ENCODE assay signal across 13 cellular contexts in the genomic region with DNA sequence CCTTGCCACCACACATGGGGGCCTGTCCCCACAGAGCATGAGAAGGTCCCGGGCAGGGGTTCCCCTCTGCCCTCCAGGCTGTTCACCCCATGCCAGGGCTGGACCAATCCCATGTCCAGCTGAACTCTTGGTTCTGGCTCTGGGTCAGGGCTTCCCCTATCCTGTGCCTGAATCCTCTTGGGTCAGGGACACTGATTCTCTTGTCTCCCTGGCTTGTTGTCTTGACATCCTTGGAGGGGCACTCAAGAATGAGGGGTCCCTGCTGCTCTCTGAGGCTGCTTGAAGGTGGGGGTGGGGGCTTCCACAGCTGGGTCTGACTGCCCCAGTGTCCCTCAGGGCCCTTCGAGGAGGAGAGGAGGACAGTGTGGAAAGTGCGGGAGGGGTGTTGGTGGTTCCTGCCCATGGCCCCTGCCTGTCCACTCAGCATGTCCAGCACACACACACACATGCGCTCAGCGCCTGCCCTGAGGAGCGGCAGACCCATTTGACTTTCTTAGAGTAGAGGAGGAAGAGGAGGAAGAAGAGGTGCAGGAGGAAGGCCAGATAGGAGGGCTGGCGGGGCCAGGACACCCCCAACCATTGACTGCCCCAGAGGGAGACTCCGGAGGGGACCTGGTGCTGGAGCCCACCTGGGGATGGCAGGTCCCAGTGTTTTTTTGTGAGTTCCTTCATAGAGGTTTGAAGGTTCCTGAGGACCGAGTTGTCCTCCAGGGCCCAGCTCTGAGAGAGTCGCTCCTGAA. TPM values are rescaled to one million over a fixed set of nuclear protein-coding genes. Genes with fewer than 3 reads are reported as not detected.
"Had no signal": no experiment of that assay in that cellular context is flagged by ENCODE, and none has a peak within 500 bp of the region (broad histone marks: within the 10 kb centered on the region; RNA-seq: fewer than 3 reads in every experiment).

No MANE protein-coding gene starts in this region.

- H3K9me3 ChIP-seq: ovary, tibial nerve had no signal

- H3K9me3 Mint-ChIP-seq: endodermal cell, nephron had no signal

- H3K4me3 Mint-ChIP-seq: activated naive CD8-positive, alpha-beta T cell; brain; endodermal cell; nephron had no signal

- H3K36me3 Mint-ChIP-seq: activated naive CD8-positive, alpha-beta T cell; brain had no signal

- H3K4me3 ChIP-seq: hepatocyte, ovary, tibial nerve had no signal

- H3K27ac ChIP-seq: hepatocyte, ovary, tibial nerve had no signal

- H3K36me3 ChIP-seq: ovary, tibial nerve had no signal

- H3K27me3 ChIP-seq: hepatocyte, ovary, tibial nerve had no signal

- H3K27ac Mint-ChIP-seq: activated naive CD8-positive, alpha-beta T cell; brain; endodermal cell; nephron had no signal

- DNase-seq: activated CD4-positive, alpha-beta T cell treated with anti-CD3 and anti-CD28 coated beads, Interleukin-2, amount 50 U/mL, for 48 hours; amygdala; erythroblast; ovary; T-helper 2 cell had no signal

- H3K27me3 Mint-ChIP-seq: activated naive CD8-positive, alpha-beta T cell; brain had no signal

RNA-seq across cellular contexts. Expression of a gene that starts 47.0 kb away (rescaled TPM):
- total RNA-seq: dermis microvascular lymphatic vessel endothelial cell, hepatocyte, ovary, skeletal muscle tissue, tibial nerve had no signal
- polyA plus RNA-seq: hepatocyte had no signal
